In the genomic region with DNA sequence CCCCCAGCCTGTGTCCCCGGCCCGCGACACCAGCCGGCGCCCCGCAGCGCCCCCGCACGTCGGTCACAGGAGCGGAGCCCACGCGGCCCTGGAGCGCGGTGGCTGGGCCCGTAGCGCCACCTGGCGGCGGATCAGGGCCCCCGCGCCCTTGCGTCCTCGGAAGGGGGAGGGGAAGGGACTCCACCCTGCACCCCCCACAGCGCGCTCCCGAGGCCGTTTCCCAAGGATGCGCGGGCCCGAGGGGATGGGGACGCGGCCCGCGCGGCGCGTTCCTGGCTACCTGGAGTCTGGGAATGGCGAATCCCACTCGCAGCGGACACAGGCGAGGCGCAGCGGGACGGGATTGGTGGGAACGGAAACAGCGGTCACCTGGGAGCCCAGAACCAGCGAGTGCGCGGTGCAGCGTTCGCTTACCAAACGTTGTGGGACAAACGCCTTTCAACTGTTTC, we compare ENCODE assay signal across 8 cellular contexts. TPM values are rescaled to one million over a fixed set of nuclear protein-coding genes. Genes with fewer than 3 reads are reported as not detected.
A peak's percentile ranks its signal among the peaks of the same experiment; 100 is the strongest.
DNase-seq lines count a peak whose midpoint lies in the region; ATAC-seq and TF ChIP-seq lines count a peak whose summit lies in the region.

No MANE protein-coding gene starts in this region.

- peak overlapping the region; percentile 58 for H3K4me3 Mint-ChIP-seq in progenitor cell of endocrine pancreas (ENCODE audit: low read depth)

- TF ChIP-seq EP300 in upper lobe of left lung (IDR thresholded peaks at IDR 0.05), result no peak

- DNase-seq in D341Med (ENCODE audit: low spot score), result peak; percentile 92
- peak; percentile 41 for DNase-seq in SK-N-DZ (ENCODE audit: low spot score)
- DNase-seq in activated naive CD4-positive, alpha-beta T cell treated with anti-CD3 and anti-CD28 coated beads, Interleukin-2, amount 50 U/mL, for 72 hours (ENCODE audit: low spot score in 2 of 2), result peak; percentile 77 to 87
- peak; percentile 50 to 87 (median 61) for DNase-seq in heart left ventricle
- peak; percentile 79 for DNase-seq in progenitor cell of endocrine pancreas (ENCODE audit: low spot score, unreplicated experiment)
- DNase-seq in upper lobe of left lung, result peak; percentile 69 to 93

- H3K36me3 ChIP-seq in HUES64 (ENCODE audit: insufficient read depth, low read length) (no peaks in the 10 kb centered on the region), heart left ventricle (no peaks in the 10 kb centered on the region), upper lobe of left lung (no peaks in the 10 kb centered on the region)

- TF ChIP-seq CTCF in heart left ventricle (IDR thresholded peaks at IDR 0.05), result peak; percentile 68 to 87 (median 76)
- TF ChIP-seq CTCF in progenitor cell of endocrine pancreas (IDR thresholded peaks at IDR 0.05; ENCODE audit: unreplicated experiment), result peak; percentile 86
- peak; percentile 80 to 98 (median 96) for TF ChIP-seq CTCF in upper lobe of left lung (IDR thresholded peaks at IDR 0.05)

- H3K4me1 ChIP-seq in HUES64 (ENCODE audit: insufficient read depth, low read length) (no peaks in the 10 kb centered on the region), heart left ventricle (peaks cover 0 to 12% (median 3%) of the 10 kb centered on the region in 12 donors), upper lobe of left lung (peaks cover 5 to 14% (median 5%) of the 10 kb centered on the region in 4 donors)

- H3K9me3 Mint-ChIP-seq in activated naive CD4-positive, alpha-beta T cell treated with anti-CD3 and anti-CD28 coated beads, Interleukin-2, amount 50 U/mL, for 72 hours, result peaks cover 7 to 15% of the 10 kb centered on the region in 2 donors
- no peaks in the 10 kb centered on the region for H3K9me3 Mint-ChIP-seq in progenitor cell of endocrine pancreas (ENCODE audit: low read depth)

- H3K9me3 ChIP-seq in HUES64 (ENCODE audit: insufficient read depth, low read depth, low read length), result no peaks in the 10 kb centered on the region
- no peaks in the 10 kb centered on the region for H3K9me3 ChIP-seq in heart left ventricle
- H3K9me3 ChIP-seq in upper lobe of left lung, result no peaks in the 10 kb centered on the region

- H3K27me3 ChIP-seq in HUES64 (ENCODE audit: insufficient read depth, low read length) (peaks cover 19% of the 10 kb centered on the region), heart left ventricle (peaks cover 0 to 38% (median 10%) of the 10 kb centered on the region in 9 donors), upper lobe of left lung (peaks cover 0 to 8% (median 2%) of the 10 kb centered on the region in 4 donors)

- H3K27ac ChIP-seq in HUES64 (ENCODE audit: low read depth, low read length), result no peak overlapping the region
- no peak overlapping the region for H3K27ac ChIP-seq in heart left ventricle
- H3K27ac ChIP-seq in upper lobe of left lung, result no peak overlapping the region

- H3K4me1 Mint-ChIP-seq in progenitor cell of endocrine pancreas (ENCODE audit: low read depth), result no peaks in the 10 kb centered on the region

- ATAC-seq in GM21423 (IDR thresholded peaks at IDR 0.05; ENCODE audit: unreplicated experiment) (peak; percentile 83), heart left ventricle (peak; percentile 58 to 97 (median 96)), upper lobe of left lung (ENCODE audit: low FRiP score in 2 of 2) (peak; percentile 93 to 94)
- peak; percentile 88 to 98 for ATAC-seq in activated naive CD4-positive, alpha-beta T cell treated with anti-CD3 and anti-CD28 coated beads, Interleukin-2, amount 50 U/mL, for 72 hours

- intact Hi-C loops in heart left ventricle (cut with DNase I), result loop anchor here in 5 of 10 donors (2.0 to 10.0 kb wide), 6 partner anchors 68 to 435 kb away; partner anchors contain the start of gene PTPRE (in 1 of the 5)

- H3K9ac ChIP-seq in HUES64 (ENCODE audit: low read depth, low read length), result peak overlapping the region; percentile 49; the same call in 1 of the 2 replicates

- H3K4me3 ChIP-seq in HUES64 (ENCODE audit: low read length), result peak overlapping the region; percentile 81
- H3K4me3 ChIP-seq in heart left ventricle, result peak overlapping the region in 11 of 12 donors; percentile 22 to 65 (median 50)
- H3K4me3 ChIP-seq in upper lobe of left lung, result peak overlapping the region; percentile 6 to 51 (median 39)

- under 1% methylated on average over 52 of the region's 53 CpGs for WGBS in HUES64
- 0 to 3% (median 1%) methylated on average over 7 to 53 of the region's 53 CpGs for WGBS in heart left ventricle, 4 donors
- 5% methylated on average over 16 to 33 of the region's 53 CpGs for WGBS in upper lobe of left lung, 2 donors

- TF ChIP-seq POLR2A in heart left ventricle (IDR thresholded peaks at IDR 0.05) (no peak), upper lobe of left lung (IDR thresholded peaks at IDR 0.05) (no peak)

- H3K27me3 Mint-ChIP-seq in progenitor cell of endocrine pancreas, result peaks cover 67% of the 10 kb centered on the region

- H3K27ac Mint-ChIP-seq in activated naive CD4-positive, alpha-beta T cell treated with anti-CD3 and anti-CD28 coated beads, Interleukin-2, amount 50 U/mL, for 72 hours, result no peak overlapping the region
- H3K27ac Mint-ChIP-seq in progenitor cell of endocrine pancreas, result no peak overlapping the region

- H3K36me3 Mint-ChIP-seq in activated naive CD4-positive, alpha-beta T cell treated with anti-CD3 and anti-CD28 coated beads, Interleukin-2, amount 50 U/mL, for 72 hours, result peaks cover 6 to 22% of the 10 kb centered on the region in 2 donors
- H3K36me3 Mint-ChIP-seq in progenitor cell of endocrine pancreas (ENCODE audit: insufficient read depth), result no peaks in the 10 kb centered on the region

RNA-seq across cellular contexts. Expression of gene MKI67, which starts 23.8 kb away (rescaled TPM):
- 31.3 TPM for polyA plus RNA-seq in HUES64 (2013, experiment 1 of 2)
- polyA plus RNA-seq in HUES64 (2013, experiment 2 of 2), result 43.7 TPM
- polyA plus RNA-seq in SK-N-DZ (2014; cell fraction: cytosol; rRNA removed), result 23.2 and 23.9 TPM in 2 replicates
- 37.5 and 59.2 TPM in 2 replicates for polyA plus RNA-seq in SK-N-DZ (2014; cell fraction: nucleus; rRNA removed)
- 100 to 1,000 TPM; 221 to 367 TPM for total RNA-seq in activated naive CD4-positive, alpha-beta T cell treated with anti-CD3 and anti-CD28 coated beads, Interleukin-2, amount 50 U/mL, for 72 hours
- 10 to 100 TPM in 1 of 9 donors, 1 to 10 TPM in 3, under 1 TPM in 5; 0.09 to 27.9 (median 0.89) TPM for total RNA-seq in heart left ventricle
- polyA plus RNA-seq in heart left ventricle, result under 1 TPM; 0.04 to 0.18 TPM
- total RNA-seq in progenitor cell of endocrine pancreas, result 45.7 and 48.8 TPM in 2 replicates
- total RNA-seq in upper lobe of left lung, result 1 to 10 TPM; 1.0 to 7.3 (median 5.0) TPM

Comparison
In these comparisons a context has a peak if more than half of its experiments do, and no peak if none do; other contexts are left out.
1. DNase-seq: peak in every context shown above with its lines; median percentile 92 in D341Med; 82 in activated naive CD4-positive, alpha-beta T cell treated with anti-CD3 and anti-CD28 coated beads, Interleukin-2, amount 50 U/mL, for 72 hours; 81 in upper lobe of left lung; 79 in progenitor cell of endocrine pancreas; 61 in heart left ventricle; 41 in SK-N-DZ.